8 cellular contexts compared by ENCODE assay signal in the genomic region with DNA sequence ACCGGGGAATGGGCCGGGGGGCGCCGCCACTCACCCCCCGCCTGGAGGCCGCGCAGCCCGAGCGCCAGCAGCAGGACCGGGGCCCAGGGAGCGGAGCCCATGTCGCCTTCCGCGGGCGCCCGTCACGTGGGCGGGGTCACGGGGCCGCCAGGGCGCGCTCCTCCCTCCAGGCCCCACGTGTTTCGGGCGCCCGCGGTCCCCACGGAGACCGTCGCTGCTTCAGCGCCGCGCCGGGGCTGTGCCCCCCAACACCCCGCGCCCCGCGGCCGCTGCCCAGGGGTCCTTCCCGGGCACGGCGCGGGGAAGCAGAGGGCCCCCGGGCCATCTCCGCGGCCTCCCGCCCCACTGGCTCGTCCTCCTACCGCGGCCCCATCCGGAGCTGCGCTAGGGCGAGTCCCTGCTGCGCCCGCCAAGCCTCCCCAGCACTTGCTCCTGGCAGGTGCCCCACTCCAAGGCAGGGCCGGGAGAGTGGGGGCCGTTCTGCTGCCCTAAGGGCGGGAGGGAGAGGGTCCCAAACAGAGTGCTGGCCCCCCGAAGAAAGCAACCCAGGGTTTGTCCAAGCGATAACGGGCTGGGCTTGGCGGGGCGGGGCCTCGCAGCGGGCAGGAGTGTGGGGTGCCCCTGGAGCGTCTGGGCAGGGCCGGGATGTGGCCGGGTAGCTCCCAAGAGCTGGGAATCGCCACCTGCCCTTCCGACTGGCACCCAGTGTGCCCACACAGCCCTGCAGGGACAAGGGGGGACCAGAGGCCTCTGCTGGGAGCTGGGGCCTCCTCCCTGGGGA. TPM values are rescaled to one million over a fixed set of nuclear protein-coding genes. Genes with fewer than 3 reads are reported as not detected.
DNase-seq lines count a peak whose midpoint lies in the region; ATAC-seq and TF ChIP-seq lines count a peak whose summit lies in the region.

A gene (minus strand): TSS at position 121 of the 781 bp plus-strand sequence. CDS start 20 bp downstream, at position 101.

- TF ChIP-seq CTCF in GM12875 (IDR thresholded peaks at IDR 0.05; ENCODE audit: borderline replicate concordance, insufficient read depth, low read depth, low read length) (no peak), HEK293 (tag by site-specific recombination; IDR thresholded peaks at IDR 0.05) (no peak), lung (IDR thresholded peaks at IDR 0.05; ENCODE audit: control extremely low read depth, extremely low read depth) (no peak)

- peak; percentile 81 for ATAC-seq in lung (ENCODE audit: insufficient read depth, low FRiP score)

- H3K9me3 ChIP-seq in HEK293 (ENCODE audit: control insufficient read depth, insufficient read depth, low read depth, low read length) (no peaks in the 10 kb centered on the region), lung (ENCODE audit: control insufficient read depth in 2 of 2, insufficient read depth in 1 of 2, low read length in 1 of 2) (no peaks in the 10 kb centered on the region)

- peak; percentile 27 for DNase-seq in NCI-H2196 treated with DMSO at 0.1 percent for 48 hours (lab: John Stamatoyannopoulos, UW; ENCODE audit: unreplicated experiment)
- peak; percentile 64 to 66 for DNase-seq in activated CD4-positive, alpha-beta T cell treated with anti-CD3 and anti-CD28 coated beads, Interleukin-2, amount 50 U/mL, for 24 hours (ENCODE audit: low read depth in 1 of 2, low spot score in 1 of 2)
- peak in 1 of 2 donors; percentile 60 for DNase-seq in dermis microvascular lymphatic vessel endothelial cell (ENCODE audit: low read depth in 2 of 2)
- DNase-seq in lung (ENCODE audit: low spot score) = peak; percentile 69
- DNase-seq in stimulated activated CD4-positive, alpha-beta T cell treated with anti-CD3 and anti-CD28 coated beads, TNF-alpha, amount 100 ng/mL, for 4 hours (ENCODE audit: low read depth in 3 of 3) = peak; percentile 64 to 72 (median 66)
- no peak for DNase-seq in islet precursor cell

- H3K4me1 ChIP-seq in HEK293 (ENCODE audit: control insufficient read depth, insufficient read depth, low read length) (no peaks in the 10 kb centered on the region), lung (ENCODE audit: control insufficient read depth in 2 of 2, insufficient read depth in 2 of 2, low read length in 2 of 2) (peaks cover 0 to 11% of the 10 kb centered on the region in 2 donors)

- peak within 1 kb of the TSS; percentile 64 for H3K4me3 ChIP-seq in GM12875 (ENCODE audit: low read depth, low read length)
- peak within 1 kb of the TSS; percentile 4 for H3K4me3 ChIP-seq in HEK293 (ENCODE audit: low read depth, low read length)
- H3K4me3 ChIP-seq in lung = peak within 1 kb of the TSS; percentile 55

- POLR2A ChIA-PET in HEK293 (lab: Yijun Ruan, JAX) = interaction anchor here (0.7 to 1.3 kb wide), 3 partner anchors 15 to 126 kb away, joined by 3 to 6 read pairs (median 3); a partner anchor contains a TSS

- no peak within 1 kb of the TSS for H3K27ac ChIP-seq in HEK293 (ENCODE audit: extremely low read depth, low read depth, low read length)
- no peak within 1 kb of the TSS for H3K27ac ChIP-seq in lung (ENCODE audit: low read depth in 1 of 2, low read length in 1 of 2)

- CTCF ChIA-PET in HEK293 (lab: Yijun Ruan, JAX) = interaction anchor here (0.6 to 10.2 kb wide), 5 partner anchors 15 to 122 kb away, joined by 3 to 69 read pairs (median 3); a partner anchor contains a TSS

- H3K36me3 ChIP-seq in HEK293 (ENCODE audit: control insufficient read depth in 2 of 2, insufficient read depth in 1 of 2, low read length in 2 of 2) (peaks cover 0 to 4% of the 10 kb centered on the region in 2 experiments; a peak in 1 of 3 replicates), lung (ENCODE audit: control insufficient read depth in 2 of 2, insufficient read depth in 2 of 2, low read length in 2 of 2) (peaks cover 0 to 30% of the 10 kb centered on the region in 2 donors)

- WGBS in lung, 2 donors = 3 to 5% methylated on average over 30 to 70 of the region's 70 CpGs

- H3K27me3 ChIP-seq in lung (ENCODE audit: control insufficient read depth, insufficient read depth) = no peaks in the 10 kb centered on the region

TF ChIP-seq in HEK293, 187 proteins besides CTCF, POLR2A, EP300 and RAD21:
- no peak for TF ChIP-seq ZNF266 (tag by site-specific recombination; IDR thresholded peaks at IDR 0.05; ENCODE audit: low read depth)
- TF ChIP-seq KLF8 (tag by site-specific recombination; IDR thresholded peaks at IDR 0.05) = peak; percentile 40; the same call in 1 of the 2 replicates

RNA-seq across cellular contexts. Expression of the gene that starts here (rescaled TPM):
- total RNA-seq in dermis microvascular lymphatic vessel endothelial cell (66.8 and 112 TPM in 2 replicates), lung (100 to 1,000 TPM in 1 of 2 donors, 10 to 100 TPM in 1; 48.0 to 236 TPM)
- 100 to 1,000 TPM; 220 to 436 TPM for polyA plus RNA-seq in lung

Comparison
In these comparisons a context has a peak if more than half of its experiments do, and no peak if none do; other contexts are left out.
1. H3K4me3 ChIP-seq: peak in every context shown above with its lines; median percentile 64 in GM12875; 55 in lung; 4 in HEK293.